25 cellular contexts compared by ENCODE assay signal in genomic region chr9:98879958-98880300, GRCh38.
A peak's percentile ranks its signal among the peaks of the same experiment; 100 is the strongest.
DNase-seq lines count a peak whose midpoint lies in the region; ATAC-seq and TF ChIP-seq lines count a peak whose summit lies in the region.
"Had no signal": no experiment of that assay in that cellular context is flagged by ENCODE, and none has a peak within 500 bp of the region (broad histone marks: within the 10 kb centered on the region; RNA-seq: fewer than 3 reads in every experiment).

No MANE protein-coding gene starts in this region.

- H3K36me3 ChIP-seq in subcutaneous abdominal adipose tissue (ENCODE audit: control insufficient read depth in 5 of 5, insufficient read depth in 5 of 5, low read length in 5 of 5) (no peaks in the 10 kb centered on the region), PC-9 (ENCODE audit: low read depth) (no peaks in the 10 kb centered on the region)
- H3K36me3 ChIP-seq: esophagus squamous epithelium, right lobe of liver had no signal

- no peaks in the 10 kb centered on the region for H3K27me3 ChIP-seq in subcutaneous abdominal adipose tissue (ENCODE audit: control insufficient read depth in 5 of 5, insufficient read depth in 4 of 5, low read length in 5 of 5)
- peaks cover 67% of the 10 kb centered on the region for H3K27me3 ChIP-seq in PC-9 (ENCODE audit: insufficient read depth, low read depth)
- H3K27me3 ChIP-seq: esophagus squamous epithelium, hepatocyte, right lobe of liver had no signal

- peak; percentile 37 for DNase-seq in GM03348 (ENCODE audit: low spot score)
- no peak for DNase-seq in Right ventricle myocardium superior
- DNase-seq in left lobe of liver (ENCODE audit: low spot score) = peak; percentile 16
- DNase-seq in PC-9 = no peak
- no peak for DNase-seq in stimulated activated CD4-positive, alpha-beta T cell treated with anti-CD3 and anti-CD28 coated beads, Interleukin-4, amount 100 ng/mL, for 4 hours
- DNase-seq in NCI-H146 treated with DMSO at 0.1 percent for 48 hours (lab: John Stamatoyannopoulos, UW; ENCODE audit: unreplicated experiment) = no peak
- DNase-seq: activated B cell treated with CpG ODN at 0.5 μM for 24 hours; activated CD4-positive, alpha-beta T cell treated with anti-CD3 and anti-CD28 coated beads, Interleukin-2, amount 10 ng/mL, durations not matched to agents 7 days and 5 days; activated CD8-positive, alpha-beta memory T cell treated with anti-CD3 and anti-CD28 coated beads, Interleukin-2, amount 10 ng/mL, durations not matched to agents 7 days and 5 days; activated gamma-delta T cell treated with Interleukin-2 at 50 U/mL for 16 hours; activated T-cell treated with anti-CD3 and anti-CD28 coated beads, Interleukin-2, amount 50 U/mL, for 48 hours; Caco-2; DMS79 treated with DMSO at 0.1 percent for 48 hours; esophagus squamous epithelium; GDM1; KBM-7; left colon; NCI-H1092; NCI-H1694 treated with DMSO at 0.1 percent for 48 hours; right lobe of liver; stimulated activated CD4-positive, alpha-beta T cell treated with anti-CD3 and anti-CD28 coated beads, Interleukin-4, amount 100 ng/mL, for 24 hours; T-cell had no signal

- no peaks in the 10 kb centered on the region for H3K79me2 ChIP-seq in PC-9 (ENCODE audit: low read depth)
- H3K79me2 ChIP-seq: hepatocyte had no signal

- POLR2A ChIA-PET in PC-9 (lab: Charles Lee; ENCODE audit: unreplicated experiment) = no interaction called here

- no TSS peak for BruUV-seq in PC-9 (replicated peaks; lab: Mats Ljungman, UMichigan)

- no peak for TF ChIP-seq CTCF in PC-9 (conservative IDR thresholded peaks at IDR 0.05)

- H3K9me3 ChIP-seq in subcutaneous abdominal adipose tissue (ENCODE audit: control insufficient read depth in 5 of 5, low read length in 5 of 5) (no peaks in the 10 kb centered on the region), PC-9 (ENCODE audit: insufficient read depth, low read depth) (no peaks in the 10 kb centered on the region)
- H3K9me3 ChIP-seq: Caco-2, esophagus squamous epithelium, right lobe of liver had no signal

- H3K27ac ChIP-seq in subcutaneous abdominal adipose tissue (ENCODE audit: low read depth, low read length) (peak overlapping the region; percentile 56), PC-9 (no peak overlapping the region)
- H3K27ac ChIP-seq: hepatocyte, right lobe of liver had no signal

- ATAC-seq in Right ventricle myocardium superior (ENCODE audit: poor library complexity) = peak; percentile 56
- no peak for ATAC-seq in left lobe of liver
- ATAC-seq in GM19467 (IDR thresholded peaks at IDR 0.05; ENCODE audit: unreplicated experiment) = no peak
- ATAC-seq: activated CD8-positive, alpha-beta memory T cell treated with anti-CD3 and anti-CD28 coated beads, Interleukin-2, amount 10 ng/mL, durations not matched to agents 7 days and 5 days; left colon; T-cell had no signal

- H3F3A ChIP-seq in PC-9 (ENCODE audit: insufficient read depth, low read depth) = no peaks in the 10 kb centered on the region

- CTCF ChIA-PET in PC-9 (lab: Charles Lee) = no interaction called here

- peak overlapping the region in 2 of 5 donors; percentile 45 to 48 for H3K9ac ChIP-seq in subcutaneous abdominal adipose tissue (ENCODE audit: low read length in 5 of 5)

- H4K20me1 ChIP-seq in PC-9 (ENCODE audit: insufficient read depth) = no peaks in the 10 kb centered on the region

- H3K4me3 ChIP-seq in subcutaneous abdominal adipose tissue (ENCODE audit: low read depth in 1 of 5, low read length in 5 of 5) = no peak overlapping the region
- no peak overlapping the region for H3K4me3 ChIP-seq in PC-9
- H3K4me3 ChIP-seq: esophagus squamous epithelium, hepatocyte, right lobe of liver had no signal

- no peaks in the 10 kb centered on the region for H3K9me2 ChIP-seq in PC-9 (ENCODE audit: insufficient read depth)

- no peak overlapping the region for H3K4me2 ChIP-seq in PC-9
- H3K4me2 ChIP-seq: hepatocyte had no signal

- H3K4me1 ChIP-seq in subcutaneous abdominal adipose tissue (ENCODE audit: control insufficient read depth in 5 of 5, insufficient read depth in 5 of 5, low read length in 5 of 5) (peaks cover 20 to 59% (median 44%) of the 10 kb centered on the region in 5 donors), PC-9 (replicated peaks; ENCODE audit: insufficient read depth) (no peaks in the 10 kb centered on the region)
- H3K4me1 ChIP-seq: Caco-2, right lobe of liver had no signal

- intact Hi-C loops in Right ventricle myocardium superior (cut with DNase I) (no loop called here), PC-9 (cut with micrococcal nuclease; ENCODE audit: unreplicated experiment) (loop anchor here (2.0 kb wide), 1 partner anchor 73 kb away; the partner anchor contains the start of gene GALNT12)

- H2AFZ ChIP-seq in PC-9 = no peak overlapping the region
- H2AFZ ChIP-seq: hepatocyte had no signal

Comparison
In these comparisons a context has a peak if more than half of its experiments do, and no peak if none do; other contexts are left out.
1. DNase-seq: peak in GM03348 (single experiment) and left lobe of liver (single experiment); none in Right ventricle myocardium superior (single experiment), PC-9 (0 of 2), stimulated activated CD4-positive, alpha-beta T cell treated with anti-CD3 and anti-CD28 coated beads, Interleukin-4, amount 100 ng/mL, for 4 hours (0 of 2) and NCI-H146 treated with DMSO at 0.1 percent for 48 hours (single experiment).